In the genomic region with DNA sequence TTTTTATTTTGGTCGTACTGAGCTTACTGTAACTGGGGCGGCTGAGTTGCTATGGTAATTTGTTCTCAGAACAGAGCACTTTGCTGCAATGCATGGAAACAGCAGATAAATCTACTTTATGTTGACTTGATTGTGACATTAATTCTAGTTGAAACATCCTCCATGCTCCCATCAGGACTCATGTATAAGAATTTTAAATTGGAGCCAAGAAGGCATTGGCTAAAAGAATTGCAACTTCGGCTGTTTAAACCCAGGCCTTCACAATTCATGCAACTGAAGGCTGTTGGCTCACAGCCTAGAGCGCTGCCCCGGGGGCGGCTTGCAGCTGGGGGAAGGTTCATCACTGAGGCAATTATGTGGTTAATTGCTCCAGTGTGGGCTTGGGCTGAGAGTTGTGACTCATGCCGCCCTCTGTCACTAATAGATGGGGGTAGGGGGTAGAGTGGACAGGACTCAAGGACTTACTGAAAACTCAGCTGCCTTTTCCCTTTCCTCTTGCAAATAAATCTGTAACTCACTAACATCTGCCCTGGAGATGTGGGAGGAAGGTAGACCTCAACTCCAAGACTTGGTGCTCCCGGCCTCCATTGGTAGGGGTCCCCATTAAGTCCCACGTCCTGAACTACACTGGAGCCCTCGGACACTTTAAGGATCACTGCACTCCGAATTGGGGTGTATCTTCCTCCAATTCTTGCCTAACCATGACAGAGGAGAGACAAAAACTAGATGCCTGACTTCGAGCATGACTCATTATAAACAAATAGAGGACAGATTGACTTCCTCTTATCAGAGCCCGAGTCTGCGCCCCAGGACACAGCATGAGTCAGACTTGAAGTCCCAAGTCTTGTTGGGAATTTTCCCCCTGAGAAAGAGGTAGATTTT, we compare ENCODE assay signal across 1 cellular context.
A peak's percentile ranks its signal among the peaks of the same experiment; 100 is the strongest.
TF ChIP-seq lines count a peak whose summit lies in the region.

No MANE protein-coding gene starts in this region.

TF ChIP-seq in HepG2, 621 proteins besides CTCF, POLR2A, EP300 and RAD21 (continues in another document):
- TF ChIP-seq, protein P1, sequence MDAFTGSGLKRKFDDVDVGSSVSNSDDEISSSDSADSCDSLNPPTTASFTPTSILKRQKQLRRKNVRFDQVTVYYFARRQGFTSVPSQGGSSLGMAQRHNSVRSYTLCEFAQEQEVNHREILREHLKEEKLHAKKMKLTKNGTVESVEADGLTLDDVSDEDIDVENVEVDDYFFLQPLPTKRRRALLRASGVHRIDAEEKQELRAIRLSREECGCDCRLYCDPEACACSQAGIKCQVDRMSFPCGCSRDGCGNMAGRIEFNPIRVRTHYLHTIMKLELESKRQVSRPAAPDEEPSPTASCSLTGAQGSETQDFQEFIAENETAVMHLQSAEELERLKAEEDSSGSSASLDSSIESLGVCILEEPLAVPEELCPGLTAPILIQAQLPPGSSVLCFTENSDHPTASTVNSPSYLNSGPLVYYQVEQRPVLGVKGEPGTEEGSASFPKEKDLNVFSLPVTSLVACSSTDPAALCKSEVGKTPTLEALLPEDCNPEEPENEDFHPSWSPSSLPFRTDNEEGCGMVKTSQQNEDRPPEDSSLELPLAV (CRISPR knock-in tag; conservative IDR thresholded peaks at IDR 0.05; ENCODE audit: low read depth) = no peak
- TF ChIP-seq ZNF12 (CRISPR knock-in tag; IDR thresholded peaks at IDR 0.05) (no peak), ZNF230 (CRISPR knock-in tag; IDR thresholded peaks at IDR 0.05) (no peak), ZNF431 (CRISPR knock-in tag; IDR thresholded peaks at IDR 0.05; ENCODE audit: borderline replicate concordance, low read depth) (no peak), ATF1 (CRISPR knock-in tag; IDR thresholded peaks at IDR 0.05) (no peak), NONO (IDR thresholded peaks at IDR 0.05) (no peak), NONO (CRISPR knock-in tag; conservative IDR thresholded peaks at IDR 0.05) (no peak), HES4 (CRISPR knock-in tag; IDR thresholded peaks at IDR 0.05; ENCODE audit: borderline replicate concordance) (no peak), DMAP1 (CRISPR knock-in tag; IDR thresholded peaks at IDR 0.05) (no peak; the same call in 1 of the 2 replicates), IRX3 (CRISPR knock-in tag; IDR thresholded peaks at IDR 0.05; ENCODE audit: borderline replicate concordance, low read depth) (no peak), ZNF614 (CRISPR knock-in tag; IDR thresholded peaks at IDR 0.05; ENCODE audit: borderline replicate concordance) (no peak), KLF13 (CRISPR knock-in tag; IDR thresholded peaks at IDR 0.05) (no peak), ZNF772 (CRISPR knock-in tag; IDR thresholded peaks at IDR 0.05) (no peak), YEATS2 (CRISPR knock-in tag; IDR thresholded peaks at IDR 0.05; ENCODE audit: borderline replicate concordance) (no peak; the same call in 1 of the 2 replicates), ZFP82 (CRISPR knock-in tag; IDR thresholded peaks at IDR 0.05; ENCODE audit: borderline replicate concordance) (peak; percentile 51; the same call in 1 of the 2 replicates), ZNF362 (CRISPR knock-in tag; IDR thresholded peaks at IDR 0.05; ENCODE audit: borderline replicate concordance) (no peak), RFX5 (IDR thresholded peaks at IDR 0.05; ENCODE audit: low read depth, low read length) (no peak), CBX1 (IDR thresholded peaks at IDR 0.05; ENCODE audit: low read depth) (no peak), NFAT5 (CRISPR knock-in tag; IDR thresholded peaks at IDR 0.05) (no peak), MAF1 (CRISPR knock-in tag; IDR thresholded peaks at IDR 0.05; ENCODE audit: borderline replicate concordance) (no peak), HOXA7 (CRISPR knock-in tag; IDR thresholded peaks at IDR 0.05) (no peak), NAIF1 (CRISPR knock-in tag; IDR thresholded peaks at IDR 0.05; ENCODE audit: borderline replicate concordance) (no peak), ZNF687 (CRISPR knock-in tag; IDR thresholded peaks at IDR 0.05) (peak; percentile 32; the same call in 1 of the 2 replicates), RBAK (CRISPR knock-in tag; IDR thresholded peaks at IDR 0.05) (no peak), ZBTB40 (IDR thresholded peaks at IDR 0.05) (no peak), ZBTB40 (CRISPR knock-in tag; IDR thresholded peaks at IDR 0.05) (no peak), GLMP (CRISPR knock-in tag; IDR thresholded peaks at IDR 0.05; ENCODE audit: borderline replicate concordance) (no peak), ZNF136 (CRISPR knock-in tag; IDR thresholded peaks at IDR 0.05; ENCODE audit: low read depth) (no peak)
- TF ChIP-seq, protein P2, sequence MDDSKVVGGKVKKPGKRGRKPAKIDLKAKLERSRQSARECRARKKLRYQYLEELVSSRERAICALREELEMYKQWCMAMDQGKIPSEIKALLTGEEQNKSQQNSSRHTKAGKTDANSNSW (CRISPR knock-in tag; IDR thresholded peaks at IDR 0.05; ENCODE audit: borderline replicate concordance) = no peak
